In the genomic region with DNA sequence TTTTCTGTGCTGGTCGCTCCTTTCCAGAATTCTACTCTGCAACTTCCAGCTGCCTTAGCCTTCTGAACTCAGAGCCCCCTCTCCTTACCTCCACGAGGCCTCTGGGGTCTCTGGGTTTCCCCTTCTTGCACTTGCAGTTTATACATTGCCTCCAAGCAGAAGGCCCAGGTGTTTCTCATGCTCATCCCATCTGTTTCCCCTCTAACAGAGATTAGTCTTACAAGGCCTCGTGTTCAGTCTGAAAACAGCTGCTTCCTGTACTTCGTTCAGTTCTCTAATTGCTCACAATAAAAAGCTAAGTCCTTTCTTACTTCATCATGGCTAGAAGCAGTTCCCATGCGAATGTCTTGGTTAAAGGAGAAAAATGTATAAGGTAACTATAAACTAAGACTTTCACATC, we compare ENCODE assay signal across 8 cellular contexts.
A peak's percentile ranks its signal among the peaks of the same experiment; 100 is the strongest.
DNase-seq lines count a peak whose midpoint lies in the region; ATAC-seq and TF ChIP-seq lines count a peak whose summit lies in the region.

No MANE protein-coding gene starts in this region.

- DNase-seq in pulmonary artery endothelial cell (ENCODE audit: low read depth, low spot score) (peak; percentile 64), DMS153 (lab: John Stamatoyannopoulos, UW) (no peak), Right ventricle myocardium superior (no peak)
- DNase-seq in activated CD4-positive, alpha-beta T cell treated with anti-CD3 and anti-CD28 coated beads, Interleukin-2, amount 50 U/mL, for 4 hours: no peak

- intact Hi-C loops in Right ventricle myocardium superior (cut with DNase I): no loop called here

- ATAC-seq in GM18909 (IDR thresholded peaks at IDR 0.05; ENCODE audit: poor library complexity, unreplicated experiment): peak; percentile 77
- ATAC-seq in HG03095 (IDR thresholded peaks at IDR 0.05; ENCODE audit: unreplicated experiment): peak; percentile 84
- no peak for ATAC-seq in SK-N-SH treated with all-trans-retinoic acid at 6 μM for 48 hours
- ATAC-seq in HG02763 (IDR thresholded peaks at IDR 0.05; ENCODE audit: unreplicated experiment): no peak
- no peak for ATAC-seq in Right ventricle myocardium superior (ENCODE audit: poor library complexity)

TF ChIP-seq in SK-N-SH treated with all-trans-retinoic acid at 6 μM for 48 hours, 23 proteins besides CTCF, POLR2A, EP300 and RAD21:
- TF ChIP-seq, protein P1, sequence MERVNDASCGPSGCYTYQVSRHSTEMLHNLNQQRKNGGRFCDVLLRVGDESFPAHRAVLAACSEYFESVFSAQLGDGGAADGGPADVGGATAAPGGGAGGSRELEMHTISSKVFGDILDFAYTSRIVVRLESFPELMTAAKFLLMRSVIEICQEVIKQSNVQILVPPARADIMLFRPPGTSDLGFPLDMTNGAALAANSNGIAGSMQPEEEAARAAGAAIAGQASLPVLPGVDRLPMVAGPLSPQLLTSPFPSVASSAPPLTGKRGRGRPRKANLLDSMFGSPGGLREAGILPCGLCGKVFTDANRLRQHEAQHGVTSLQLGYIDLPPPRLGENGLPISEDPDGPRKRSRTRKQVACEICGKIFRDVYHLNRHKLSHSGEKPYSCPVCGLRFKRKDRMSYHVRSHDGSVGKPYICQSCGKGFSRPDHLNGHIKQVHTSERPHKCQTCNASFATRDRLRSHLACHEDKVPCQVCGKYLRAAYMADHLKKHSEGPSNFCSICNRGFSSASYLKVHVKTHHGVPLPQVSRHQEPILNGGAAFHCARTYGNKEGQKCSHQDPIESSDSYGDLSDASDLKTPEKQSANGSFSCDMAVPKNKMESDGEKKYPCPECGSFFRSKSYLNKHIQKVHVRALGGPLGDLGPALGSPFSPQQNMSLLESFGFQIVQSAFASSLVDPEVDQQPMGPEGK (CRISPR knock-in tag; IDR thresholded peaks at IDR 0.05; ENCODE audit: borderline replicate concordance): no peak
- TF ChIP-seq, protein P2, sequence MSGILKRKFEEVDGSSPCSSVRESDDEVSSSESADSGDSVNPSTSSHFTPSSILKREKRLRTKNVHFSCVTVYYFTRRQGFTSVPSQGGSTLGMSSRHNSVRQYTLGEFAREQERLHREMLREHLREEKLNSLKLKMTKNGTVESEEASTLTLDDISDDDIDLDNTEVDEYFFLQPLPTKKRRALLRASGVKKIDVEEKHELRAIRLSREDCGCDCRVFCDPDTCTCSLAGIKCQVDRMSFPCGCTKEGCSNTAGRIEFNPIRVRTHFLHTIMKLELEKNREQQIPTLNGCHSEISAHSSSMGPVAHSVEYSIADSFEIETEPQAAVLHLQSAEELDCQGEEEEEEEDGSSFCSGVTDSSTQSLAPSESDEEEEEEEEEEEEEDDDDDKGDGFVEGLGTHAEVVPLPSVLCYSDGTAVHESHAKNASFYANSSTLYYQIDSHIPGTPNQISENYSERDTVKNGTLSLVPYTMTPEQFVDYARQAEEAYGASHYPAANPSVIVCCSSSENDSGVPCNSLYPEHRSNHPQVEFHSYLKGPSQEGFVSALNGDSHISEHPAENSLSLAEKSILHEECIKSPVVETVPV (CRISPR knock-in tag; IDR thresholded peaks at IDR 0.05): no peak
- TF ChIP-seq TCF4 (CRISPR knock-in tag; IDR thresholded peaks at IDR 0.05; ENCODE audit: borderline replicate concordance): peak; percentile 66
TF ChIP-seq in SK-N-SH treated with all-trans-retinoic acid at 6 μM for 48 hours: peak in this region for 1.

Comparison
In these comparisons a context has a peak if more than half of its experiments do, and no peak if none do; other contexts are left out.
1. ATAC-seq: peak in GM18909 (single experiment) and HG03095 (single experiment); none in SK-N-SH treated with all-trans-retinoic acid at 6 μM for 48 hours (single experiment), HG02763 (single experiment) and Right ventricle myocardium superior (single experiment).